ENCODE assay signal across 9 cellular contexts in genomic region chr11:35682230-35683195, GRCh38. TPM values are rescaled to one million over a fixed set of nuclear protein-coding genes. Genes with fewer than 3 reads are reported as not detected.
DNase-seq lines count a peak whose midpoint lies in the region; ATAC-seq and TF ChIP-seq lines count a peak whose summit lies in the region.
"Had no signal": no experiment of that assay in that cellular context is flagged by ENCODE, and none has a peak within 500 bp of the region (broad histone marks: within the 10 kb centered on the region; RNA-seq: fewer than 3 reads in every experiment).

No MANE protein-coding gene starts in this region.

- no peaks in the 10 kb centered on the region for H3K27me3 ChIP-seq in right lobe of liver

- WGBS in right lobe of liver (ENCODE audit: insufficient coverage, low coverage, low lambda C conversion rate, missing lambda C conversion rate) = 50% methylated on average over 8 of the region's 9 CpGs

- TF ChIP-seq CTCF in right lobe of liver (IDR thresholded peaks at IDR 0.05) = no peak

- ATAC-seq in right lobe of liver = peak; percentile 48 to 70 (median 51)
- ATAC-seq in HG03175 (IDR thresholded peaks at IDR 0.05; ENCODE audit: unreplicated experiment) = no peak
- ATAC-seq: stimulated activated naive CD8-positive, alpha-beta T cell treated with anti-CD3 and anti-CD28 coated beads, Interleukin-15, amount 100 ng/mL, for 72 hours had no signal

- no peak for TF ChIP-seq POLR2A in right lobe of liver (IDR thresholded peaks at IDR 0.05)

- intact Hi-C loops in right lobe of liver (cut with DNase I) = no loop called here

- H3K4me3 ChIP-seq in right lobe of liver = no peak overlapping the region

- H3K27ac ChIP-seq in angular gyrus (ENCODE audit: low read depth, low read length) (peak overlapping the region; percentile 8), right lobe of liver (no peak overlapping the region)

- peak; percentile 12 for DNase-seq in AG08395 (ENCODE audit: low spot score)
- DNase-seq in NCI-H1417 treated with DMSO at 0.1 percent for 48 hours (lab: John Stamatoyannopoulos, UW) = peak; percentile 4
- DNase-seq in right lobe of liver = no peak
- DNase-seq in HuH-7.5 (ENCODE audit: low spot score) = no peak
- no peak for DNase-seq in hippocampal formation (lab: John Stamatoyannopoulos, UW)
- no peak for DNase-seq in foreskin melanocyte
- DNase-seq: stimulated activated naive CD8-positive, alpha-beta T cell treated with anti-CD3 and anti-CD28 coated beads, Interleukin-15, amount 100 ng/mL, for 72 hours had no signal

- H3K36me3 ChIP-seq in right lobe of liver = peaks cover 0 to 8% (median 0%) of the 10 kb centered on the region in 4 donors

- H3K4me1 ChIP-seq in right lobe of liver = peaks cover 0 to 31% (median 7%) of the 10 kb centered on the region in 4 donors

- H3K9me3 ChIP-seq in right lobe of liver = no peaks in the 10 kb centered on the region

RNA-seq across cellular contexts. Expression of gene TRIM44, which starts 19.9 kb away (rescaled TPM):
- total RNA-seq in right lobe of liver = 10 to 100 TPM; 13.9 to 37.1 (median 31.9) TPM

Comparison
In these comparisons a context has a peak if more than half of its experiments do, and no peak if none do; other contexts are left out.
1. DNase-seq: peak in AG08395 (single experiment) and NCI-H1417 treated with DMSO at 0.1 percent for 48 hours (single experiment); none in right lobe of liver (0 of 3), HuH-7.5 (single experiment), hippocampal formation (0 of 2) and foreskin melanocyte (single experiment).